ENCODE assay signal across 1 cellular context in genomic region chr16:84965428-84966149, GRCh38.
TF ChIP-seq lines count a peak whose summit lies in the region.

No MANE protein-coding gene starts in this region.

TF ChIP-seq in H1, 55 proteins besides CTCF, POLR2A, EP300 and RAD21 (continued from another document):
- TF ChIP-seq SP1 (IDR thresholded peaks at IDR 0.05; ENCODE audit: low read depth, low read length) (no peak), CHD2 (IDR thresholded peaks at IDR 0.05; ENCODE audit: low read length) (no peak), EZH2 (IDR thresholded peaks at IDR 0.05; ENCODE audit: low read depth, low read length, severe bottlenecking) (no peak), ATF2 (IDR thresholded peaks at IDR 0.05; ENCODE audit: low read length) (no peak), SIN3A (conservative IDR thresholded peaks at IDR 0.05 in 1 of 2, IDR thresholded peaks at IDR 0.05 in 1 of 2; ENCODE audit: low read depth in 1 of 2, low read length in 2 of 2) (no peak), TBP (IDR thresholded peaks at IDR 0.05; ENCODE audit: low read depth, low read length) (no peak), EGR1 (IDR thresholded peaks at IDR 0.05; ENCODE audit: borderline replicate concordance, low read depth, low read length) (no peak), ASH2L (IDR thresholded peaks at IDR 0.05; ENCODE audit: low read length) (no peak), SUZ12 (IDR thresholded peaks at IDR 0.05; ENCODE audit: low read length) (no peak), CBX8 (IDR thresholded peaks at IDR 0.05; ENCODE audit: borderline replicate concordance, low read depth, low read length) (no peak), BACH1 (IDR thresholded peaks at IDR 0.05; ENCODE audit: low read length) (no peak), ATF3 (IDR thresholded peaks at IDR 0.05; ENCODE audit: insufficient read depth, low read depth, low read length) (no peak), YY1 (IDR thresholded peaks at IDR 0.05; ENCODE audit: low read depth, low read length) (no peak), BRCA1 (IDR thresholded peaks at IDR 0.05; ENCODE audit: low read depth, low read length) (no peak), PHF8 (conservative IDR thresholded peaks at IDR 0.05; ENCODE audit: low read depth, low read length) (no peak), SRF (IDR thresholded peaks at IDR 0.05; ENCODE audit: low read depth, low read length) (no peak), CHD7 (IDR thresholded peaks at IDR 0.05; ENCODE audit: insufficient replicate concordance, low read length) (no peak), RFX5 (IDR thresholded peaks at IDR 0.05; ENCODE audit: borderline replicate concordance, low read depth, low read length) (no peak), NRF1 (IDR thresholded peaks at IDR 0.05; ENCODE audit: low read depth, low read length) (no peak)
